Comparison of ENCODE assay signal across 25 cellular contexts in genomic region chr16:68066763-68067162, GRCh38. TPM values are rescaled to one million over a fixed set of nuclear protein-coding genes. Genes with fewer than 3 reads are reported as not detected.
DNase-seq lines count a peak whose midpoint lies in the region; ATAC-seq and TF ChIP-seq lines count a peak whose summit lies in the region.
"Had no signal": no experiment of that assay in that cellular context is flagged by ENCODE, and none has a peak within 500 bp of the region (broad histone marks: within the 10 kb centered on the region; RNA-seq: fewer than 3 reads in every experiment).

No MANE protein-coding gene starts in this region.

- H3K4me1 ChIP-seq in upper lobe of left lung (peaks cover 44 to 68% (median 52%) of the 10 kb centered on the region in 4 donors), smooth muscle cell (ENCODE audit: low read depth) (no peaks in the 10 kb centered on the region)

- peaks cover 69% of the 10 kb centered on the region for H3K4me1 Mint-ChIP-seq in activated T-cell treated with anti-CD3 and anti-CD28 coated beads, Interleukin-2, amount 50 U/mL, for 72 hours (ENCODE audit: low read depth)
- H3K4me1 Mint-ChIP-seq in natural killer cell treated with Interleukin-12 subunit alpha and Interleukin-12 subunit beta and Interleukin-15 and Interleukin-18, amount 100 ng/mL, for 72 hours (ENCODE audit: low read depth in 2 of 2), result peaks cover 69 to 74% of the 10 kb centered on the region in 2 donors
- peaks cover 16% of the 10 kb centered on the region for H3K4me1 Mint-ChIP-seq in nephron progenitor cell

- no peaks in the 10 kb centered on the region for H3K27me3 ChIP-seq in upper lobe of left lung
- no peaks in the 10 kb centered on the region for H3K27me3 ChIP-seq in smooth muscle cell (ENCODE audit: low read depth)
- H3K27me3 ChIP-seq: adrenal gland, Peyer's patch, sigmoid colon, tibial artery had no signal

- no peak for DNase-seq in activated T-cell treated with anti-CD3 and anti-CD28 coated beads, Interleukin-2, amount 50 U/mL, for 72 hours
- no peak for DNase-seq in activated T-cell treated with anti-CD3 and anti-CD28 coated beads, Interleukin-2, amount 50 U/mL, for 48 hours
- DNase-seq in caudate nucleus (lab: John Stamatoyannopoulos, UW) (no peak), upper lobe of left lung (no peak), globus pallidus (ENCODE audit: low spot score) (no peak), smooth muscle cell (lab: John Stamatoyannopoulos, UW; ENCODE audit: unreplicated experiment) (no peak), nephron progenitor cell (no peak)
- no peak for DNase-seq in natural killer cell treated with Interleukin-12 subunit alpha and Interleukin-12 subunit beta and Interleukin-15 and Interleukin-18, amount 100 ng/mL, for 72 hours (ENCODE audit: low spot score)
- DNase-seq: activated CD4-positive, alpha-beta T cell treated with anti-CD3 and anti-CD28 coated beads, Interleukin-2, amount 10 ng/mL, durations not matched to agents 7 days and 5 days; adrenal gland; AML-193; NCI-H1092; NCI-H2029 treated with DMSO at 0.1 percent for 48 hours; NCI-H226; posterior cingulate gyrus; SHP77 treated with DMSO at 0.1 percent for 48 hours; sigmoid colon; stimulated activated naive CD8-positive, alpha-beta T cell treated with anti-CD3 and anti-CD28 coated beads, Interleukin-15, Interleukin-2, amounts not matched to agents 100 U/mL and 50 U/mL, for 24 hours; tibial artery had no signal

- H2AFZ ChIP-seq in smooth muscle cell (ENCODE audit: low read depth), result no peak overlapping the region

- no peak for TF ChIP-seq CTCF in upper lobe of left lung (IDR thresholded peaks at IDR 0.05)
- no peak for TF ChIP-seq CTCF in smooth muscle cell (IDR thresholded peaks at IDR 0.05; ENCODE audit: borderline replicate concordance, insufficient read depth, poor library complexity, severe bottlenecking)
- no peak for TF ChIP-seq CTCF in nephron progenitor cell (IDR thresholded peaks at IDR 0.05)

- H3K27ac Mint-ChIP-seq in activated T-cell treated with anti-CD3 and anti-CD28 coated beads, Interleukin-2, amount 50 U/mL, for 72 hours, result peak overlapping the region; percentile 25
- H3K27ac Mint-ChIP-seq in natural killer cell treated with Interleukin-12 subunit alpha and Interleukin-12 subunit beta and Interleukin-15 and Interleukin-18, amount 100 ng/mL, for 72 hours, result peak overlapping the region; percentile 91 to 95
- no peak overlapping the region for H3K27ac Mint-ChIP-seq in nephron progenitor cell

- no peak overlapping the region for H3K9ac ChIP-seq in smooth muscle cell (ENCODE audit: low read depth)

- H3K9me3 ChIP-seq in upper lobe of left lung, result no peaks in the 10 kb centered on the region
- no peaks in the 10 kb centered on the region for H3K9me3 ChIP-seq in smooth muscle cell (replicated peaks; ENCODE audit: low read depth)
- H3K9me3 ChIP-seq: A549, adrenal gland, Peyer's patch, sigmoid colon, tibial artery had no signal

- no peak for TF ChIP-seq POLR2A in upper lobe of left lung (IDR thresholded peaks at IDR 0.05)

- H3K4me2 ChIP-seq in smooth muscle cell, result no peak overlapping the region
- H3K4me2 ChIP-seq: A549 had no signal

- no peaks in the 10 kb centered on the region for H4K20me1 ChIP-seq in smooth muscle cell (ENCODE audit: low read depth)

- H3K36me3 Mint-ChIP-seq in activated T-cell treated with anti-CD3 and anti-CD28 coated beads, Interleukin-2, amount 50 U/mL, for 72 hours (ENCODE audit: insufficient read depth in 2 of 2), result peaks cover 2 to 17% of the 10 kb centered on the region in 2 donors
- H3K36me3 Mint-ChIP-seq in natural killer cell treated with Interleukin-12 subunit alpha and Interleukin-12 subunit beta and Interleukin-15 and Interleukin-18, amount 100 ng/mL, for 72 hours, result peaks cover 13% of the 10 kb centered on the region
- peaks cover 26% of the 10 kb centered on the region for H3K36me3 Mint-ChIP-seq in nephron progenitor cell (ENCODE audit: low read depth)

- no peak for TF ChIP-seq EP300 in upper lobe of left lung (IDR thresholded peaks at IDR 0.05)

- H3K36me3 ChIP-seq in upper lobe of left lung, result peaks cover 0 to 15% (median 12%) of the 10 kb centered on the region in 4 donors
- no peaks in the 10 kb centered on the region for H3K36me3 ChIP-seq in smooth muscle cell (ENCODE audit: low read depth)

- H3K79me2 ChIP-seq in smooth muscle cell (ENCODE audit: low read depth), result no peaks in the 10 kb centered on the region

- no peaks in the 10 kb centered on the region for H3F3A ChIP-seq in smooth muscle cell (ENCODE audit: low read depth)

- WGBS in upper lobe of left lung, 2 donors, result 17 to 38% methylated on average over 1 of the region's 1 CpG
- 86% methylated on average over 1 of the region's 1 CpG for WGBS in smooth muscle cell (ENCODE audit: low lambda C conversion rate)

- peak overlapping the region; percentile 0 for H3K27ac ChIP-seq in caudate nucleus (ENCODE audit: low read depth, low read length)
- peak overlapping the region; percentile 83 to 87 (median 84) for H3K27ac ChIP-seq in upper lobe of left lung
- H3K27ac ChIP-seq in smooth muscle cell (ENCODE audit: low read depth), result no peak overlapping the region
- H3K27ac ChIP-seq: A549, Peyer's patch had no signal

- no peaks in the 10 kb centered on the region for H3K27me3 Mint-ChIP-seq in activated T-cell treated with anti-CD3 and anti-CD28 coated beads, Interleukin-2, amount 50 U/mL, for 72 hours (ENCODE audit: low read depth)
- H3K27me3 Mint-ChIP-seq in natural killer cell treated with Interleukin-12 subunit alpha and Interleukin-12 subunit beta and Interleukin-15 and Interleukin-18, amount 100 ng/mL, for 72 hours, result no peaks in the 10 kb centered on the region
- H3K27me3 Mint-ChIP-seq in nephron progenitor cell (ENCODE audit: low read depth, poor library complexity), result peaks cover 2% of the 10 kb centered on the region
- H3K27me3 Mint-ChIP-seq: activated CD4-positive, alpha-beta T cell treated with anti-CD3 and anti-CD28 coated beads, Interleukin-2, amount 10 ng/mL, durations not matched to agents 7 days and 5 days; brain had no signal

- ATAC-seq in activated T-cell treated with anti-CD3 and anti-CD28 coated beads, Interleukin-2, amount 50 U/mL, for 72 hours (replicated peaks in 1 of 2), result no peak
- no peak for ATAC-seq in natural killer cell treated with Interleukin-12 subunit alpha and Interleukin-12 subunit beta and Interleukin-15 and Interleukin-18, amount 100 ng/mL, for 72 hours
- ATAC-seq in upper lobe of left lung (ENCODE audit: low FRiP score in 2 of 2), result no peak
- ATAC-seq: A549; stimulated activated naive CD8-positive, alpha-beta T cell treated with anti-CD3 and anti-CD28 coated beads, Interleukin-15, Interleukin-2, amounts not matched to agents 100 U/mL and 50 U/mL, for 24 hours had no signal

- H3K4me3 Mint-ChIP-seq in activated T-cell treated with anti-CD3 and anti-CD28 coated beads, Interleukin-2, amount 50 U/mL, for 72 hours, result no peak overlapping the region
- no peak overlapping the region for H3K4me3 Mint-ChIP-seq in natural killer cell treated with Interleukin-12 subunit alpha and Interleukin-12 subunit beta and Interleukin-15 and Interleukin-18, amount 100 ng/mL, for 72 hours
- H3K4me3 Mint-ChIP-seq in nephron progenitor cell, result no peak overlapping the region
- H3K4me3 Mint-ChIP-seq: activated CD4-positive, alpha-beta T cell treated with anti-CD3 and anti-CD28 coated beads, Interleukin-2, amount 10 ng/mL, durations not matched to agents 7 days and 5 days; brain had no signal

- H3K4me3 ChIP-seq in upper lobe of left lung (no peak overlapping the region), smooth muscle cell (no peak overlapping the region)
- H3K4me3 ChIP-seq: A549, adrenal gland, Peyer's patch, sigmoid colon, tibial artery had no signal

- H3K9me3 Mint-ChIP-seq in activated T-cell treated with anti-CD3 and anti-CD28 coated beads, Interleukin-2, amount 50 U/mL, for 72 hours, result no peaks in the 10 kb centered on the region
- H3K9me3 Mint-ChIP-seq in natural killer cell treated with Interleukin-12 subunit alpha and Interleukin-12 subunit beta and Interleukin-15 and Interleukin-18, amount 100 ng/mL, for 72 hours, result no peaks in the 10 kb centered on the region
- H3K9me3 Mint-ChIP-seq in nephron progenitor cell, result no peaks in the 10 kb centered on the region
- H3K9me3 Mint-ChIP-seq: activated CD4-positive, alpha-beta T cell treated with anti-CD3 and anti-CD28 coated beads, Interleukin-2, amount 10 ng/mL, durations not matched to agents 7 days and 5 days; brain had no signal

RNA-seq across cellular contexts. Expression of gene NFATC3, which starts 18.4 kb away (rescaled TPM):
- 10 to 100 TPM; 79.7 to 82.5 TPM for total RNA-seq in activated T-cell treated with anti-CD3 and anti-CD28 coated beads, Interleukin-2, amount 50 U/mL, for 72 hours
- total RNA-seq in natural killer cell treated with Interleukin-12 subunit alpha and Interleukin-12 subunit beta and Interleukin-15 and Interleukin-18, amount 100 ng/mL, for 72 hours, result 100 to 1,000 TPM in 1 of 2 donors, 10 to 100 TPM in 1; 91.9 to 131 TPM
- total RNA-seq in upper lobe of left lung (10 to 100 TPM; 49.1 to 95.3 (median 68.0) TPM), smooth muscle cell (30.2 and 32.4 TPM in 2 replicates)
- 14.7 and 15.2 TPM in 2 replicates for polyA plus RNA-seq in smooth muscle cell

RNA-seq across cellular contexts. Expression of gene DUS2, which starts 43.7 kb away (rescaled TPM):
- total RNA-seq in activated T-cell treated with anti-CD3 and anti-CD28 coated beads, Interleukin-2, amount 50 U/mL, for 72 hours, result 10 to 100 TPM; 21.4 to 22.4 TPM
- 10 to 100 TPM; 23.3 to 43.5 TPM for total RNA-seq in natural killer cell treated with Interleukin-12 subunit alpha and Interleukin-12 subunit beta and Interleukin-15 and Interleukin-18, amount 100 ng/mL, for 72 hours
- total RNA-seq in upper lobe of left lung (10 to 100 TPM; 12.7 to 28.3 (median 16.8) TPM), smooth muscle cell (9.5 and 12.1 TPM in 2 replicates)
- polyA plus RNA-seq in smooth muscle cell, result 23.5 and 25.6 TPM in 2 replicates

RNA-seq across cellular contexts. Expression of gene DDX28, which starts 43.7 kb away (rescaled TPM):
- total RNA-seq in activated T-cell treated with anti-CD3 and anti-CD28 coated beads, Interleukin-2, amount 50 U/mL, for 72 hours, result 10 to 100 TPM; 12.6 to 13.4 TPM
- total RNA-seq in natural killer cell treated with Interleukin-12 subunit alpha and Interleukin-12 subunit beta and Interleukin-15 and Interleukin-18, amount 100 ng/mL, for 72 hours, result 10 to 100 TPM; 16.2 to 20.1 TPM
- total RNA-seq in upper lobe of left lung (10 to 100 TPM in 4 of 6 donors, 1 to 10 TPM in 2; 4.4 to 13.2 (median 12.1) TPM), smooth muscle cell (6.0 and 6.7 TPM in 2 replicates)
- polyA plus RNA-seq in smooth muscle cell, result 7.0 and 9.0 TPM in 2 replicates

RNA-seq across cellular contexts. Expression of gene DPEP2NB, which starts 51.1 kb away (rescaled TPM):
- total RNA-seq in activated T-cell treated with anti-CD3 and anti-CD28 coated beads, Interleukin-2, amount 50 U/mL, for 72 hours, result not detected
- total RNA-seq in natural killer cell treated with Interleukin-12 subunit alpha and Interleukin-12 subunit beta and Interleukin-15 and Interleukin-18, amount 100 ng/mL, for 72 hours, result not detected
- total RNA-seq in upper lobe of left lung (not detected), smooth muscle cell (not detected in 2 replicates)
- polyA plus RNA-seq in smooth muscle cell, result not detected in 2 replicates
- total RNA-seq: activated CD4-positive, alpha-beta T cell treated with anti-CD3 and anti-CD28 coated beads, Interleukin-2, amount 10 ng/mL, durations not matched to agents 7 days and 5 days; adrenal gland; chondrocyte; lower leg skin; Peyer's patch; sigmoid colon had no signal
- polyA plus RNA-seq: A549, adrenal gland, neural cell, sigmoid colon had no signal
